In genomic region chr19:38952395-38953165, GRCh38 we compare ENCODE assay signal across 8 cellular contexts. TPM values are rescaled to one million over a fixed set of nuclear protein-coding genes. Genes with fewer than 3 reads are reported as not detected.
DNase-seq lines count a peak whose midpoint lies in the region; ATAC-seq, FAIRE-seq and TF ChIP-seq lines count a peak whose summit lies in the region.

No MANE protein-coding gene starts in this region.

- H3K27ac ChIP-seq in H9 (ENCODE audit: insufficient read length, low read depth, low read length) = no peak overlapping the region
- peak overlapping the region in 1 of 4 donors; percentile 42 for H3K27ac ChIP-seq in pancreas

- no peak overlapping the region for H3K4ac ChIP-seq in H9 (ENCODE audit: low read depth, low read length)

- ATAC-seq in pancreas = peak; percentile 32 to 72 (median 60)
- no peak for ATAC-seq in HG02938 (IDR thresholded peaks at IDR 0.05; ENCODE audit: unreplicated experiment)
- ATAC-seq in GM21825 (IDR thresholded peaks at IDR 0.05; ENCODE audit: unreplicated experiment) = no peak
- ATAC-seq in HG02870 (IDR thresholded peaks at IDR 0.05; ENCODE audit: unreplicated experiment) = no peak

- no peak overlapping the region for H3K4me2 ChIP-seq in H9 (ENCODE audit: insufficient read depth, insufficient read length, low read length)

- H2BK12ac ChIP-seq in H9 (ENCODE audit: insufficient read length, low read depth, low read length) = no peak overlapping the region

- CTCF ChIA-PET in Caco-2 (lab: Charles Lee) = interaction anchor here (1.0 to 2.0 kb wide), 3 partner anchors 10 to 23 kb away, joined by 3 to 10 read pairs (median 8); partner anchors contain the start of genes FBXO17, MRPS12 and SARS2

- H3K23me2 ChIP-seq in H9 (ENCODE audit: insufficient read length, low read depth, low read length, poor library complexity, severe bottlenecking) = no peaks in the 10 kb centered on the region

- H4K20me1 ChIP-seq in H9 (ENCODE audit: control insufficient read depth, insufficient read depth, insufficient read length) = no peaks in the 10 kb centered on the region

- H3K9ac ChIP-seq in H9 (ENCODE audit: extremely low read depth, insufficient read length, low read length) = no peak overlapping the region

- no peak overlapping the region for H4K8ac ChIP-seq in H9 (replicated peaks; ENCODE audit: insufficient read length, low read depth, low read length)

- H3K4me1 Mint-ChIP-seq in Caco-2 (ENCODE audit: low read depth, unreplicated experiment) (peaks cover 19% of the 10 kb centered on the region), H9 (peaks cover 16% of the 10 kb centered on the region in 2 experiments)

- no peak overlapping the region for H2BK15ac ChIP-seq in H9 (ENCODE audit: low read depth, low read length)

- H4K91ac ChIP-seq in H9 (ENCODE audit: insufficient read length, low read depth, low read length) = no peak overlapping the region

- no peak overlapping the region for H2AK5ac ChIP-seq in H9 (ENCODE audit: insufficient read length, low read length)

- H2AFZ ChIP-seq in H9 (ENCODE audit: low read length) = no peak overlapping the region

- peak overlapping the region; percentile 45 for H3K27ac Mint-ChIP-seq in Caco-2 (ENCODE audit: unreplicated experiment)
- peak overlapping the region in 1 of 3 experiments; percentile 48; a peak in 4 of 7 replicates for H3K27ac Mint-ChIP-seq in H9

- H3T11ph ChIP-seq in H9 (ENCODE audit: low read length) = no peak overlapping the region

- H2BK5ac ChIP-seq in H9 (ENCODE audit: insufficient read length, low read length) = no peak overlapping the region

- intact Hi-C loops in Caco-2 (cut with micrococcal nuclease; ENCODE audit: unreplicated experiment) = loop anchor here (1.0 kb wide), 1 partner anchor 22 kb away; the partner anchor contains the start of genes MRPS12 and SARS2
- intact Hi-C loops in pancreas (cut with DNase I) = no loop called here

- H3K36me3 ChIP-seq in Caco-2 (ENCODE audit: control insufficient read depth, insufficient read depth, low read length) = no peaks in the 10 kb centered on the region; the same call in none of the 2 replicates
- no peaks in the 10 kb centered on the region for H3K36me3 ChIP-seq in pancreas

- TF ChIP-seq CTCF in Caco-2 (IDR thresholded peaks at IDR 0.05; ENCODE audit: insufficient read depth in 1 of 2, low read depth in 1 of 2, low read length in 1 of 2, severe bottlenecking in 1 of 2, unreplicated experiment in 1 of 2) (peak; percentile 26 to 39), H9 (conservative IDR thresholded peaks at IDR 0.05) (peak; percentile 64), choroid plexus epithelial cell (conservative IDR thresholded peaks at IDR 0.05; ENCODE audit: low read depth, low read length) (peak; percentile 56), pancreas (IDR thresholded peaks at IDR 0.05) (peak in 2 of 4 donors; percentile 13 to 19)

- no peaks in the 10 kb centered on the region for H3K79me2 ChIP-seq in H9 (ENCODE audit: insufficient read depth, low read length)

- FAIRE-seq in pancreas (lab: Jason Lieb, UNC) = no peak

- H3K27me3 ChIP-seq in Caco-2 (replicated peaks; ENCODE audit: control insufficient read depth, insufficient read depth, low read length) = no peaks in the 10 kb centered on the region
- H3K27me3 ChIP-seq in H9 (ENCODE audit: insufficient read depth, low read length) = no peaks in the 10 kb centered on the region
- no peaks in the 10 kb centered on the region for H3K27me3 ChIP-seq in pancreas

- H3K18ac ChIP-seq in H9 (ENCODE audit: insufficient read length, low read depth, low read length) = no peak overlapping the region

- H3K9me3 ChIP-seq in Caco-2 (no peaks in the 10 kb centered on the region), H9 (ENCODE audit: control insufficient read depth, low read depth, low read length) (no peaks in the 10 kb centered on the region), pancreas (no peaks in the 10 kb centered on the region)

- H3K4me3 Mint-ChIP-seq in Caco-2 (ENCODE audit: unreplicated experiment) = peak overlapping the region; percentile 13
- 0 out of 5 replicates have a peak overlapping the region, but pooled peaks of 1 of the 2 experiments have one; percentile 2 for H3K4me3 Mint-ChIP-seq in H9

- no peaks in the 10 kb centered on the region for H3K27me3 Mint-ChIP-seq in Caco-2 (ENCODE audit: insufficient read depth, unreplicated experiment)
- H3K27me3 Mint-ChIP-seq in H9 (ENCODE audit: low read depth) = peaks cover 9% of the 10 kb centered on the region

- H3K4me3 ChIP-seq in Caco-2 (ENCODE audit: low read depth, low read length) = no peak overlapping the region
- no peak overlapping the region for H3K4me3 ChIP-seq in choroid plexus epithelial cell (ENCODE audit: low read depth, low read length)
- H3K4me3 ChIP-seq in pancreas = no peak overlapping the region

- H2BK20ac ChIP-seq in H9 (ENCODE audit: low read depth, low read length, poor library complexity, severe bottlenecking) = no peak overlapping the region

- H4K5ac ChIP-seq in H9 (ENCODE audit: insufficient read length, low read depth, low read length) = no peak overlapping the region

- BruUV-seq in Caco-2 (replicated peaks; lab: Mats Ljungman, UMichigan) = no TSS peak

- WGBS in H9 (ENCODE audit: extremely low coverage, insufficient read length, low lambda C conversion rate) = no CpG with 5 or more reads among the region's 13 CpGs
- 37 to 45% methylated on average over 13 of the region's 13 CpGs for WGBS in pancreas, 2 donors

- POLR2A ChIA-PET in Caco-2 (lab: Charles Lee) = interaction anchor here (0.6 to 1.5 kb wide), 2 partner anchors 22 to 100 kb away, joined by 6 to 7 read pairs; partner anchors contain the start of genes MRPS12 and SARS2

- H3K36me3 Mint-ChIP-seq in Caco-2 (ENCODE audit: insufficient read depth, unreplicated experiment) (peaks cover 27% of the 10 kb centered on the region), H9 (ENCODE audit: insufficient read depth in 1 of 3, low read depth in 3 of 3) (peaks cover 5 to 25% (median 24%) of the 10 kb centered on the region in 3 experiments; a peak in 5 of 7 replicates)

- no peak overlapping the region for H2BK120ac ChIP-seq in H9 (ENCODE audit: low read depth, low read length, poor library complexity, severe bottlenecking)

- H3K79me1 ChIP-seq in H9 (ENCODE audit: insufficient read depth, low read depth, low read length, poor library complexity, severe bottlenecking) = no peaks in the 10 kb centered on the region

- DNase-seq in Caco-2 (peak; percentile 58 to 65), H9 (peak; percentile 50), NCI-H774 (lab: John Stamatoyannopoulos, UW) (peak; percentile 44), choroid plexus epithelial cell (ENCODE audit: low read depth) (peak; percentile 53), pancreas (peak in 1 of 6 donors; percentile 44)

- H3K4me1 ChIP-seq in Caco-2 (peaks cover 18% of the 10 kb centered on the region), H9 (ENCODE audit: insufficient read depth, low read length) (no peaks in the 10 kb centered on the region; the same call in 1 of the 2 replicates), pancreas (peaks cover 0 to 11% (median 0%) of the 10 kb centered on the region in 3 donors)

- no peak overlapping the region for H3K14ac ChIP-seq in H9 (ENCODE audit: insufficient read depth, low read length)

- H3K9me3 Mint-ChIP-seq in Caco-2 (ENCODE audit: unreplicated experiment) = no peaks in the 10 kb centered on the region
- no peaks in the 10 kb centered on the region; a peak in 1 of 5 replicates for H3K9me3 Mint-ChIP-seq in H9

- no peak overlapping the region for H3K56ac ChIP-seq in H9 (ENCODE audit: insufficient read length, low read depth, low read length)

- no peak overlapping the region for H3K23ac ChIP-seq in H9 (ENCODE audit: insufficient read length, low read depth, low read length)

RNA-seq across cellular contexts. Expression of gene MRPS12, which starts 21.8 kb away (rescaled TPM):
- total RNA-seq in Caco-2 (2022) = 77.9 and 82.5 TPM in 2 replicates
- total RNA-seq in H9 (2021) = 81.3 and 82.4 TPM in 2 replicates
- total RNA-seq in pancreas = 10 to 100 TPM in 5 of 6 donors, 1 to 10 TPM in 1; 9.8 to 17.5 (median 14.0) TPM
- 10 to 100 TPM; 13.8 to 19.5 TPM for polyA plus RNA-seq in pancreas

RNA-seq across cellular contexts. Expression of gene SARS2, which starts 22.0 kb away (rescaled TPM):
- 66.6 and 85.1 TPM in 2 replicates for total RNA-seq in Caco-2 (2022)
- 57.4 and 59.7 TPM in 2 replicates for total RNA-seq in H9 (2021)
- total RNA-seq in pancreas = 10 to 100 TPM in 5 of 6 donors, 1 to 10 TPM in 1; 8.8 to 21.8 (median 14.0) TPM
- 10 to 100 TPM; 73.2 to 80.6 TPM for polyA plus RNA-seq in pancreas

RNA-seq across cellular contexts. Expression of gene FBXO17, which starts 23.0 kb away (rescaled TPM):
- total RNA-seq in Caco-2 (2022) (42.8 and 45.2 TPM in 2 replicates), H9 (2021) (25.5 and 25.9 TPM in 2 replicates), pancreas (10 to 100 TPM in 1 of 6 donors, 1 to 10 TPM in 5; 5.8 to 10.1 (median 7.4) TPM)
- 10 to 100 TPM; 11.8 to 13.8 TPM for polyA plus RNA-seq in pancreas

RNA-seq across cellular contexts. Expression of gene CCER2, which starts 40.6 kb away (rescaled TPM):
- 0.68 TPM in 1 of 2 replicates, not detected in the other for total RNA-seq in Caco-2 (2022)
- 0.99 and 1.3 TPM in 2 replicates for total RNA-seq in H9 (2021)
- total RNA-seq in pancreas = under 1 TPM in 5 of 6 donors, not detected in 1; 0.17 to 0.22 (median 0.19) TPM
- polyA plus RNA-seq in pancreas = 1 to 10 TPM; 1.2 to 3.3 TPM

RNA-seq across cellular contexts. Expression of gene NFKBIB, which starts 52.8 kb away (rescaled TPM):
- total RNA-seq in Caco-2 (2022) (43.9 and 52.6 TPM in 2 replicates), H9 (2021) (33.8 and 36.7 TPM in 2 replicates), pancreas (10 to 100 TPM in 2 of 6 donors, 1 to 10 TPM in 4; 6.8 to 14.3 (median 9.3) TPM)
- polyA plus RNA-seq in pancreas = 10 to 100 TPM; 12.3 to 26.8 TPM

Comparison
In these comparisons a context has a peak if more than half of its experiments do, and no peak if none do; other contexts are left out.
1. ATAC-seq: peak in pancreas (4 of 4); none in HG02938 (single experiment), GM21825 (single experiment) and HG02870 (single experiment).